Comparison of ENCODE assay signal across 9 cellular contexts in genomic region chr2:182186132-182186735, GRCh38.
DNase-seq lines count a peak whose midpoint lies in the region; ATAC-seq and TF ChIP-seq lines count a peak whose summit lies in the region.
"Had no signal": no experiment of that assay in that cellular context is flagged by ENCODE, and none has a peak within 500 bp of the region (broad histone marks: within the 10 kb centered on the region; RNA-seq: fewer than 3 reads in every experiment).

No MANE protein-coding gene starts in this region.

- no peak overlapping the region for H3K4me3 ChIP-seq in HEK293 (ENCODE audit: low read depth, low read length)
- H3K4me3 ChIP-seq in WERI-Rb-1 (ENCODE audit: low read depth, low read length), result no peak overlapping the region
- H3K4me3 ChIP-seq in heart right ventricle, result no peak overlapping the region
- H3K4me3 ChIP-seq in spleen, result no peak overlapping the region
- H3K4me3 ChIP-seq: skin epidermis had no signal

- TF ChIP-seq POLR2A in spleen (IDR thresholded peaks at IDR 0.05), result no peak

- H3K9me3 ChIP-seq in HEK293 (ENCODE audit: control insufficient read depth, insufficient read depth, low read depth, low read length) (no peaks in the 10 kb centered on the region; the same call in 1 of the 2 replicates), WERI-Rb-1 (ENCODE audit: severe bottlenecking) (no peaks in the 10 kb centered on the region), heart right ventricle (peaks cover 0 to 25% (median 14%) of the 10 kb centered on the region in 11 donors), spleen (peaks cover 0 to 22% (median 18%) of the 10 kb centered on the region in 8 donors)

- WGBS in heart right ventricle, 2 donors, result 28 to 30% methylated on average over 4 of the region's 4 CpGs
- 32 to 39% (median 35%) methylated on average over 4 of the region's 4 CpGs for WGBS in spleen, 5 donors

- H3K36me3 ChIP-seq in HEK293 (ENCODE audit: control insufficient read depth in 2 of 2, insufficient read depth in 1 of 2, low read length in 2 of 2), result no peaks in the 10 kb centered on the region
- no peaks in the 10 kb centered on the region for H3K36me3 ChIP-seq in WERI-Rb-1
- peaks cover 0 to 28% (median 0%) of the 10 kb centered on the region in 9 donors for H3K36me3 ChIP-seq in heart right ventricle
- H3K36me3 ChIP-seq in spleen, result no peaks in the 10 kb centered on the region

- no peaks in the 10 kb centered on the region for H3K27me3 ChIP-seq in WERI-Rb-1 (ENCODE audit: insufficient read depth, low read depth, severe bottlenecking)
- H3K27me3 ChIP-seq in heart right ventricle, result no peaks in the 10 kb centered on the region
- H3K27me3 ChIP-seq in spleen (replicated peaks in 1 of 7), result no peaks in the 10 kb centered on the region

- no peak overlapping the region for H3K27ac Mint-ChIP-seq in activated T-helper 17 cell treated with anti-CD3 and anti-CD28 coated beads, Interleukin-2, amount 50 U/mL, for 72 hours

- H3K4me1 Mint-ChIP-seq in activated T-helper 17 cell treated with anti-CD3 and anti-CD28 coated beads, Interleukin-2, amount 50 U/mL, for 72 hours, result no peaks in the 10 kb centered on the region

- H3K4me1 ChIP-seq in HEK293 (ENCODE audit: control insufficient read depth, insufficient read depth, low read length), result no peaks in the 10 kb centered on the region
- peaks cover 0 to 10% (median 5%) of the 10 kb centered on the region in 9 donors for H3K4me1 ChIP-seq in heart right ventricle
- no peaks in the 10 kb centered on the region for H3K4me1 ChIP-seq in spleen

- peak; percentile 22 to 72 (median 51) for ATAC-seq in heart right ventricle
- ATAC-seq in activated T-helper 17 cell treated with anti-CD3 and anti-CD28 coated beads, Interleukin-2, amount 50 U/mL, for 72 hours (replicated peaks), result no peak

- H3K27ac ChIP-seq in HEK293 (ENCODE audit: extremely low read depth, low read depth, low read length), result no peak overlapping the region
- H3K27ac ChIP-seq in WERI-Rb-1, result no peak overlapping the region
- H3K27ac ChIP-seq in heart right ventricle, result peak overlapping the region in 3 of 10 donors; percentile 3 to 45 (median 27)
- H3K27ac ChIP-seq in spleen, result no peak overlapping the region
- H3K27ac ChIP-seq: skin epidermis had no signal

- POLR2A ChIA-PET in HEK293 (lab: Yijun Ruan, JAX), result no interaction called here

- peak; percentile 19 for DNase-seq in GM04504 (ENCODE audit: low read depth)
- peak; percentile 87 for DNase-seq in NCI-H1694 (lab: John Stamatoyannopoulos, UW)
- DNase-seq in WERI-Rb-1, result no peak
- DNase-seq in heart right ventricle, result no peak
- no peak for DNase-seq in spleen
- no peak for DNase-seq in posterior cingulate gyrus

- H3K27me3 Mint-ChIP-seq in activated T-helper 17 cell treated with anti-CD3 and anti-CD28 coated beads, Interleukin-2, amount 50 U/mL, for 72 hours, result peaks cover 18% of the 10 kb centered on the region

- no peak overlapping the region for H3K4me3 Mint-ChIP-seq in activated T-helper 17 cell treated with anti-CD3 and anti-CD28 coated beads, Interleukin-2, amount 50 U/mL, for 72 hours

- CTCF ChIA-PET in HEK293 (lab: Yijun Ruan, JAX), result interaction anchor here (0.5 to 7.0 kb wide), 36 partner anchors 9 to 1410 kb away, joined by 3 to 106 read pairs (median 4); no protein-coding TSS in a partner anchor

- H3K36me3 Mint-ChIP-seq in activated T-helper 17 cell treated with anti-CD3 and anti-CD28 coated beads, Interleukin-2, amount 50 U/mL, for 72 hours (ENCODE audit: low read depth), result no peaks in the 10 kb centered on the region

- TF ChIP-seq CTCF in HEK293 (tag by site-specific recombination; IDR thresholded peaks at IDR 0.05), result peak; percentile 59; the same call in 1 of the 2 replicates
- 0 out of 2 replicates have a peak, but pooled peaks have one; percentile 0 for TF ChIP-seq CTCF in WERI-Rb-1 (IDR thresholded peaks at IDR 0.05; ENCODE audit: low read depth, low read length)
- TF ChIP-seq CTCF in heart right ventricle (IDR thresholded peaks at IDR 0.05), result peak; percentile 68 to 90 (median 81)
- TF ChIP-seq CTCF in spleen (IDR thresholded peaks at IDR 0.05 in 8 of 11, conservative IDR thresholded peaks at IDR 0.05 in 3 of 11), result peak; percentile 59 to 87 (median 75)

- H3K9me3 Mint-ChIP-seq in activated T-helper 17 cell treated with anti-CD3 and anti-CD28 coated beads, Interleukin-2, amount 50 U/mL, for 72 hours, result peaks cover 5% of the 10 kb centered on the region

- intact Hi-C loops in heart right ventricle (cut with DNase I) (loop anchor here in 7 of 10 donors (1.0 to 10.0 kb wide), 7 partner anchors 239 to 466 kb away; partner anchors contain the start of gene PDE1A (in 2 of the 7)), spleen (cut with DNase I; ENCODE audit: low total_unique reads) (loop anchor here (2.0 to 10.0 kb wide), 2 partner anchors 463 to 789 kb away; no protein-coding TSS in a partner anchor), posterior cingulate gyrus (cut with DNase I) (loop anchor here (1.0 to 10.0 kb wide), 3 partner anchors 399 to 789 kb away; no protein-coding TSS in a partner anchor)

TF ChIP-seq in HEK293, 187 proteins besides CTCF, POLR2A, EP300 and RAD21:
- TF ChIP-seq ZNF10 (tag by site-specific recombination; IDR thresholded peaks at IDR 0.05), result no peak
- peak; percentile 83 for TF ChIP-seq ZNF654 (tag by site-specific recombination; IDR thresholded peaks at IDR 0.05; ENCODE audit: low read depth)
- TF ChIP-seq ZNF660 (tag by site-specific recombination; IDR thresholded peaks at IDR 0.05), result 0 out of 2 replicates have a peak, but pooled peaks have one; percentile 31
TF ChIP-seq in HEK293: peak in this region for 2.

Comparison
In these comparisons a context has a peak if more than half of its experiments do, and no peak if none do; other contexts are left out.
1. DNase-seq: peak in GM04504 (single experiment) and NCI-H1694 (single experiment); none in WERI-Rb-1 (single experiment), heart right ventricle (0 of 2), spleen (single experiment) and posterior cingulate gyrus (0 of 10).
2. CTCF ChIP-seq: peak in every context shown above with its lines; median percentile 81 in heart right ventricle; 75 in spleen; 59 in HEK293; 0 in WERI-Rb-1.